Comparison of ENCODE assay signal across 23 cellular contexts in the genomic region with DNA sequence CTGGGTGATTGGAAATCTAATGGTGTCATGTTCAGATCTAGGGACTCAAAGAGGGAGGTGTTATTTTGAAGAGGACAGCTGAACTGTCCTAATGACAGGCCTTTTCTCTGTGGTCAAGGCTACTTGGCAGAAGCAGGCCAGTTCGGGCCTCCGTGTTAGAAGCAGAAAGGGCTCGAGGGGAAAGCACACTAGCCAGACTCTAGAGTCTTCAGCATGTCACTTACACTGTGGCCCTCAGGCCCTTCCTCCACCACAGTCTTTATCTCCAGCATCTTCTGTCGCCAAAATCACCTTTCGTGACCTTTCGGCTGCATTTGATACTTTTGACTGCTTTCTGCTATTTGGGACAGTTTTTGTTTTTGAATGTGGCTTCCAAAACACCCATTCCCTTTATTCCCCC.
"Had no signal": no experiment of that assay in that cellular context is flagged by ENCODE, and none has a peak within 500 bp of the region (broad histone marks: within the 10 kb centered on the region; RNA-seq: fewer than 3 reads in every experiment).

No MANE protein-coding gene starts in this region.

- DNase-seq: activated B cell treated with CpG ODN at 0.5 μM for 24 hours; activated CD4-positive, alpha-beta T cell treated with anti-CD3 and anti-CD28 coated beads, Interleukin-2, amount 50 U/mL, for 1 hour; activated CD8-positive, alpha-beta T cell treated with anti-CD3 and anti-CD28 coated beads for 36 hours; activated T-cell treated with anti-CD3 and anti-CD28 coated beads, Interleukin-2, amount 50 U/mL, for 4 hours; body of pancreas; cerebellar nuclear complex; colonic mucosa; effector memory CD4-positive, alpha-beta T cell; gastrocnemius medialis; glutamatergic neuron; left ventricle myocardium inferior; mucosa of descending colon; naive B cell; nephron progenitor cell; psoas muscle; stimulated activated naive CD4-positive, alpha-beta T cell treated with Interleukin-2 at 50 U/mL for 16 hours; T-helper 2 cell; transverse colon had no signal

- H3K36me3 ChIP-seq: colonic mucosa, gastrocnemius medialis, left ventricle myocardium inferior, neutrophil, transverse colon had no signal

- H3K4me3 ChIP-seq: body of pancreas, colonic mucosa, dorsolateral prefrontal cortex, gastrocnemius medialis, left ventricle myocardium inferior, lung, mucosa of descending colon, psoas muscle, transverse colon had no signal

- H3K27me3 ChIP-seq: body of pancreas, colonic mucosa, dorsolateral prefrontal cortex, gastrocnemius medialis, neutrophil, transverse colon had no signal

- H3K9me3 Mint-ChIP-seq: activated B cell treated with CpG ODN at 0.5 μM for 24 hours; activated CD8-positive, alpha-beta T cell treated with anti-CD3 and anti-CD28 coated beads for 36 hours; activated naive CD4-positive, alpha-beta T cell treated with anti-CD3 and anti-CD28 coated beads, Interleukin-2, amount 50 U/mL, for 72 hours; activated T-cell treated with anti-CD3 and anti-CD28 coated beads, Interleukin-2, amount 50 U/mL, for 4 hours; activated T-helper 17 cell treated with anti-CD3 and anti-CD28 coated beads, Interleukin-2, amount 50 U/mL, for 72 hours; naive B cell; nephron progenitor cell had no signal

- H3K27me3 Mint-ChIP-seq: activated B cell treated with CpG ODN at 0.5 μM for 24 hours; activated CD8-positive, alpha-beta T cell treated with anti-CD3 and anti-CD28 coated beads for 36 hours; activated T-helper 17 cell treated with anti-CD3 and anti-CD28 coated beads, Interleukin-2, amount 50 U/mL, for 72 hours; naive B cell had no signal

- H3K4me1 ChIP-seq: body of pancreas, colonic mucosa had no signal

- H3K27ac ChIP-seq: body of pancreas, colonic mucosa, gastrocnemius medialis, left ventricle myocardium inferior, neutrophil, psoas muscle, transverse colon had no signal

- H3K4me3 Mint-ChIP-seq: activated B cell treated with CpG ODN at 0.5 μM for 24 hours; activated CD8-positive, alpha-beta T cell treated with anti-CD3 and anti-CD28 coated beads for 36 hours; activated T-cell treated with anti-CD3 and anti-CD28 coated beads, Interleukin-2, amount 50 U/mL, for 4 hours; activated T-helper 17 cell treated with anti-CD3 and anti-CD28 coated beads, Interleukin-2, amount 50 U/mL, for 72 hours; nephron progenitor cell had no signal

- H3K27ac Mint-ChIP-seq: activated B cell treated with CpG ODN at 0.5 μM for 24 hours; activated CD8-positive, alpha-beta T cell treated with anti-CD3 and anti-CD28 coated beads for 36 hours; activated T-helper 17 cell treated with anti-CD3 and anti-CD28 coated beads, Interleukin-2, amount 50 U/mL, for 72 hours had no signal

- H3K9me3 ChIP-seq: body of pancreas, colonic mucosa, gastrocnemius medialis, left ventricle myocardium inferior, mucosa of descending colon, neutrophil, psoas muscle, transverse colon had no signal

- H3K36me3 Mint-ChIP-seq: activated naive CD4-positive, alpha-beta T cell treated with anti-CD3 and anti-CD28 coated beads, Interleukin-2, amount 50 U/mL, for 72 hours; naive B cell had no signal

- ATAC-seq: activated CD8-positive, alpha-beta T cell treated with anti-CD3 and anti-CD28 coated beads for 36 hours; activated naive CD4-positive, alpha-beta T cell treated with anti-CD3 and anti-CD28 coated beads, Interleukin-2, amount 50 U/mL, for 72 hours; activated T-cell treated with anti-CD3 and anti-CD28 coated beads, Interleukin-2, amount 50 U/mL, for 4 hours; activated T-helper 17 cell treated with anti-CD3 and anti-CD28 coated beads, Interleukin-2, amount 50 U/mL, for 72 hours; body of pancreas; gastrocnemius medialis; psoas muscle had no signal
